ENCODE assay signal across 1 cellular context in genomic region chr17:5523249-5523648, GRCh38.
TF ChIP-seq lines count a peak whose summit lies in the region.

No MANE protein-coding gene starts in this region.

TF ChIP-seq in IMR-90, 13 proteins besides CTCF, POLR2A, EP300 and RAD21 (continued from another document):
- TF ChIP-seq ELK1 (IDR thresholded peaks at IDR 0.05; ENCODE audit: borderline replicate concordance, low read depth, low read length) (no peak), MXI1 (IDR thresholded peaks at IDR 0.05; ENCODE audit: borderline replicate concordance, low read depth, low read length) (no peak), CEBPB (IDR thresholded peaks at IDR 0.05; ENCODE audit: low read depth, low read length) (no peak)
TF ChIP-seq in IMR-90: peak in this region for 0.
